Comparison of ENCODE assay signal across 13 cellular contexts in the genomic region with DNA sequence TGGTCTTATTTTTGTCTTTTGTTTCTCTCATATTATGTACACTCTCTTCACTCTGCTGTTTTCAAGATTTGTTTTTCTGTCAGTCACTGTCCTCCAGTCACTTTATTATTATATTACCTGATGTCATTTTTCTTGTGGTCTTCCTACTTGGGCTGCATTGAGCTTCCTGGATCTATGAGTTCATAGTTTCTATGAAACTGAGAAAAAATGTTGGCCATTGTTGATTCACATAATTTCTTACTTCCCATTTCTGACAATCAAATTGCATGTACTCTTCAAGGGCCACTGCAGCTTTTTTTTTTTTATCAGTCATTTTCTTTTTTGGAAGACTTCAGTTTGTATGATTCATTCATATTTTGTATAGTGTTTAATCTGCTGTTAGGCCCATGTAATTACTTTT.
"Had no signal": no experiment of that assay in that cellular context is flagged by ENCODE, and none has a peak within 500 bp of the region (broad histone marks: within the 10 kb centered on the region; RNA-seq: fewer than 3 reads in every experiment).

No MANE protein-coding gene starts in this region.

- ATAC-seq: stimulated activated naive CD8-positive, alpha-beta T cell treated with anti-CD3 and anti-CD28 coated beads, Interleukin-15, amount 100 ng/mL, for 72 hours had no signal

- DNase-seq: activated CD4-positive, alpha-beta memory T cell treated with anti-CD3 and anti-CD28 coated beads for 36 hours; activated gamma-delta T cell; activated naive CD8-positive, alpha-beta T cell treated with anti-CD3 and anti-CD28 coated beads, Interleukin-2, amount 10 ng/mL, durations not matched to agents 7 days and 5 days; activated T-cell treated with anti-CD3 and anti-CD28 coated beads, Interleukin-2, amount 50 U/mL, for 48 hours; anterior cingulate cortex; endodermal cell; erythroblast; kidney; ovary; stimulated activated CD4-positive, alpha-beta T cell treated with anti-CD3 and anti-CD28 coated beads, Interleukin-15, amount 100 ng/mL, for 24 hours; stimulated activated CD4-positive, alpha-beta T cell treated with anti-CD3 and anti-CD28 coated beads, Interleukin-4, amount 100 ng/mL, for 24 hours; stimulated activated naive CD8-positive, alpha-beta T cell treated with anti-CD3 and anti-CD28 coated beads, Interleukin-15, amount 100 ng/mL, for 72 hours; testis had no signal
